In the genomic region with DNA sequence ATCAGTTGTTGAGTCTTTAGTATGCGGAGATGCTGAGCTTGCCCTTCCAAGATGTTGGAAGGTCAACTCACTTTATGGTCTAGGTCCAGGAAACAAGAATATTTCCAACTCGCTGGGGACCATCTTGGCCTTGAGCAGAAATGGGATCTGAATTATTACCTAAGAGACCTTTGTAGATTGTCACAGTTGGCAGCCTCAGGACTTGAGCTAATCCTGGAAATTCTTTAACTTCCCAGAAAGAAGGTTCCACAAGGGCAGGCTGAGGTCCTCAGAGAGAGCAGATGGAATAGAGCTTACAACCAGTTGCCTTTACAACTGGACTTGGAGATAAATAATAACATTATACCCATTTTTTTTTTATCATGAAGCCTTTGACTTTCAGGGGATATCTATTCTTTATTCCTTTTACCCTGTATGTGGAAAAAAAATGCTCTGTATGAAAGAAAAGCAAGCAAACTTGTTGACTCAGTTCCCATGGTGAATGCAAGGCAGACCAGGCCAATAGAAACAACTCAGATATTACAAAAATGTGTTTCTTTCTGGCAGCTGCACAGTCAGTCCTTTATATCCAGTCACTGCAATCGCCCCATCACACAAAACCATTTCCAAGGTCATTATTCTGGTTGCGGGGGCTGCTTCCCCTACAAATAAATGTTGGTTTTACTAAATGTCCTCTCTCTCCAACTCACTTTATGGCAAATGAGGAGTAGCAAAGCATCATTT, we compare ENCODE assay signal across 12 cellular contexts.
DNase-seq lines count a peak whose midpoint lies in the region; ATAC-seq and TF ChIP-seq lines count a peak whose summit lies in the region.
"Had no signal": no experiment of that assay in that cellular context is flagged by ENCODE, and none has a peak within 500 bp of the region (broad histone marks: within the 10 kb centered on the region; RNA-seq: fewer than 3 reads in every experiment).

No MANE protein-coding gene starts in this region.

- in situ Hi-C loops in gastrocnemius medialis (cut with MboI; ENCODE audit: low sequenced_read_pairs in 4 of 4): no loop called here

- peak overlapping the region; percentile 23 to 60 (median 40) for H3K27ac ChIP-seq in gastrocnemius medialis

- no peaks in the 10 kb centered on the region for H3K9me3 ChIP-seq in gastrocnemius medialis

- peak; percentile 79 for ATAC-seq in left ventricle myocardium superior
- ATAC-seq in gastrocnemius medialis: peak; percentile 45 to 51
- ATAC-seq in GM18861 (IDR thresholded peaks at IDR 0.05; ENCODE audit: unreplicated experiment): no peak

- H3K4me3 ChIP-seq in AG10803 (ENCODE audit: low read length) (no peak overlapping the region), gastrocnemius medialis (no peak overlapping the region)

- peaks cover 22 to 24% of the 10 kb centered on the region in 2 donors for H3K4me1 ChIP-seq in gastrocnemius medialis

- no peaks in the 10 kb centered on the region for H3K27me3 ChIP-seq in gastrocnemius medialis

- TF ChIP-seq CTCF in AG10803 (conservative IDR thresholded peaks at IDR 0.05; ENCODE audit: low read length): no peak
- TF ChIP-seq CTCF in gastrocnemius medialis (IDR thresholded peaks at IDR 0.05 in 4 of 5, conservative IDR thresholded peaks at IDR 0.05 in 1 of 5): no peak

- no peaks in the 10 kb centered on the region for H3K36me3 ChIP-seq in gastrocnemius medialis

- DNase-seq in AG10803 (ENCODE audit: low read depth): peak; percentile 86
- peak; percentile 15 for DNase-seq in brain pericyte (ENCODE audit: low read depth, low spot score)
- no peak for DNase-seq in left ventricle myocardium superior
- DNase-seq in gastrocnemius medialis: peak in 1 of 2 donors; percentile 18
- DNase-seq in superior temporal gyrus (ENCODE audit: extremely low spot score): no peak
- no peak for DNase-seq in NCI-H2107 treated with DMSO at 0.1 percent for 48 hours (lab: John Stamatoyannopoulos, UW; ENCODE audit: unreplicated experiment)
- DNase-seq in DMS 273 (lab: John Stamatoyannopoulos, UW; ENCODE audit: unreplicated experiment): no peak
- DNase-seq: amniotic stem cell; KBM-7; NCI-H2081; stimulated activated CD4-positive, alpha-beta T cell treated with anti-CD3 and anti-CD28 coated beads, Interleukin-4, amount 100 ng/mL, for 1 hour had no signal

- no peak for TF ChIP-seq POLR2A in gastrocnemius medialis (IDR thresholded peaks at IDR 0.05)

- intact Hi-C loops in left ventricle myocardium superior (cut with micrococcal nuclease): no loop called here
- intact Hi-C loops in gastrocnemius medialis (cut with DNase I; ENCODE audit: low total_unique reads): loop anchor here (5.0 kb wide), 2 partner anchors 86 to 449 kb away; no protein-coding TSS in a partner anchor

Comparison
In these comparisons a context has a peak if more than half of its experiments do, and no peak if none do; other contexts are left out.
1. DNase-seq: peak in AG10803 (single experiment) and brain pericyte (single experiment); none in left ventricle myocardium superior (single experiment), superior temporal gyrus (single experiment), NCI-H2107 treated with DMSO at 0.1 percent for 48 hours (single experiment) and DMS 273 (single experiment).